Comparison of ENCODE assay signal across 17 cellular contexts in the genomic region with DNA sequence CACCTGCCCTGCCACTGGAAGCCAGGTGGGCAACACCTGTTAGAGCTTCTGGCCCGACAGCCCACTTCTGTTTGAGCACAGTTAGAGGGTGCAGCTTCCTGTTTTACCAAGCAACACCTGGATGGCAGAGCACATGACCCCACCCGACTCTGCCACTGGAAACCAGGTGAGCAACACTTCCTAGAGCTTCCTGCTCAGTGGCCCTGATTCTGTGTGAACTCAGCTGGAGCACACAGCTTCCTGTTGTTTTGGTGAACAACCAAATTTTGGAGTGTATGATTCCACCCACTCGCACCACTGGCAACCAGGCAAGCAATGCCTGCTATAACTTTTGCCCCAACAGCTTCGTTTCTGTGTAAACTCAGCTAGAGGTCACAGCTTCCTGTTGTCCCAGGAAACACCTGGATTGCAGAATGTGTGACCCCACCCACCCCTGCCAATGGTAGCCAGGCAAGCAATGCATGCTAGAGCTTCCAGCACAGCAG.
DNase-seq lines count a peak whose midpoint lies in the region; ATAC-seq, FAIRE-seq and TF ChIP-seq lines count a peak whose summit lies in the region.
"Had no signal": no experiment of that assay in that cellular context is flagged by ENCODE, and none has a peak within 500 bp of the region (broad histone marks: within the 10 kb centered on the region; RNA-seq: fewer than 3 reads in every experiment).

No MANE protein-coding gene starts in this region.

- peaks cover 0 to 5% of the 10 kb centered on the region in 2 experiments for H3K9me3 ChIP-seq in CD4-positive, CD25-positive, alpha-beta regulatory T cell (ENCODE audit: control insufficient read depth in 2 of 2, low read length in 2 of 2)
- H3K9me3 ChIP-seq in esophagus squamous epithelium: peaks cover 0 to 4% (median 0%) of the 10 kb centered on the region in 3 donors
- peaks cover 1% of the 10 kb centered on the region for H3K9me3 ChIP-seq in aorta (ENCODE audit: control insufficient read depth, low read length)
- no peaks in the 10 kb centered on the region for H3K9me3 ChIP-seq in upper lobe of right lung
- H3K9me3 ChIP-seq: suprapubic skin had no signal

- H3K9me3 Mint-ChIP-seq in CD4-positive, CD25-positive, alpha-beta regulatory T cell: peaks cover 0 to 6% (median 3%) of the 10 kb centered on the region in 7 donors
- no peaks in the 10 kb centered on the region for H3K9me3 Mint-ChIP-seq in endothelial cell (ENCODE audit: unreplicated experiment)
- H3K9me3 Mint-ChIP-seq: activated T-helper 1 cell treated with anti-CD3 and anti-CD28 coated beads, Interleukin-12 subunit alpha, Interleukin-12 subunit beta, Interleukin-2, Interleukin-4 antibody, amounts not matched to agents 30 ng/mL and 10 ng/mL and 1 ng/mL, durations not matched to agents 14 hours and 24 hours and 36 hours had no signal

- FAIRE-seq in HTR-8/SVneo (lab: Jason Lieb, UNC): no peak

- no peak for TF ChIP-seq POLR2A in esophagus squamous epithelium (IDR thresholded peaks at IDR 0.05)

- H3K4me1 ChIP-seq in CD4-positive, CD25-positive, alpha-beta regulatory T cell (ENCODE audit: control insufficient read depth, insufficient read depth, low read length, poor library complexity, severe bottlenecking): peaks cover 8% of the 10 kb centered on the region
- H3K4me1 ChIP-seq in esophagus squamous epithelium: no peaks in the 10 kb centered on the region
- H3K4me1 ChIP-seq in aorta (ENCODE audit: control insufficient read depth in 1 of 2, insufficient read depth in 2 of 2, low read length in 2 of 2): no peaks in the 10 kb centered on the region
- no peaks in the 10 kb centered on the region for H3K4me1 ChIP-seq in upper lobe of right lung
- H3K4me1 ChIP-seq: ascending aorta, left ventricle myocardium inferior, suprapubic skin had no signal

- TF ChIP-seq CTCF in endothelial cell (IDR thresholded peaks at IDR 0.05; ENCODE audit: unreplicated experiment) (no peak), esophagus squamous epithelium (IDR thresholded peaks at IDR 0.05) (no peak), upper lobe of right lung (IDR thresholded peaks at IDR 0.05) (no peak)

- intact Hi-C loops in esophagus squamous epithelium (cut with DNase I) (no loop called here), aorta (cut with DNase I) (no loop called here), upper lobe of right lung (cut with DNase I) (no loop called here)

- no peak overlapping the region for H3K27ac ChIP-seq in CD4-positive, CD25-positive, alpha-beta regulatory T cell (ENCODE audit: insufficient read depth, low read length, poor library complexity, severe bottlenecking)
- H3K27ac ChIP-seq in esophagus squamous epithelium (peak overlapping the region in 1 of 4 donors; percentile 17), aorta (ENCODE audit: low read depth in 1 of 2, low read length in 2 of 2) (no peak overlapping the region), upper lobe of right lung (no peak overlapping the region)
- H3K27ac ChIP-seq: ascending aorta, left ventricle myocardium inferior, suprapubic skin had no signal

- DNase-seq in CD4-positive, CD25-positive, alpha-beta regulatory T cell: peak in 2 of 3 donors; percentile 4 to 37
- DNase-seq in endothelial cell (ENCODE audit: low spot score): peak; percentile 6
- no peak for DNase-seq in esophagus squamous epithelium (lab: John Stamatoyannopoulos, UW)
- no peak for DNase-seq in aorta
- no peak for DNase-seq in upper lobe of right lung
- no peak for DNase-seq in HTR-8/SVneo (ENCODE audit: insufficient read length, low spot score)
- DNase-seq: DMS 273 treated with DMSO at 0.1 percent for 48 hours, Kasumi-1, left ventricle myocardium inferior, NCI-H1694, NCI-H510A treated with DMSO at 0.1 percent for 48 hours had no signal

- no peak overlapping the region for H3K4me3 ChIP-seq in CD4-positive, CD25-positive, alpha-beta regulatory T cell (ENCODE audit: low read depth, low read length)
- no peak overlapping the region for H3K4me3 ChIP-seq in esophagus squamous epithelium
- no peak overlapping the region for H3K4me3 ChIP-seq in aorta (ENCODE audit: low read length in 2 of 2)
- no peak overlapping the region for H3K4me3 ChIP-seq in upper lobe of right lung
- H3K4me3 ChIP-seq: ascending aorta, left ventricle myocardium inferior, suprapubic skin had no signal

- H3K27me3 Mint-ChIP-seq in CD4-positive, CD25-positive, alpha-beta regulatory T cell: no peaks in the 10 kb centered on the region
- no peaks in the 10 kb centered on the region for H3K27me3 Mint-ChIP-seq in endothelial cell (ENCODE audit: unreplicated experiment)

- no peaks in the 10 kb centered on the region for H3K27me3 ChIP-seq in CD4-positive, CD25-positive, alpha-beta regulatory T cell (ENCODE audit: control insufficient read depth, insufficient read depth, low read length)
- H3K27me3 ChIP-seq in esophagus squamous epithelium: peaks cover 0 to 3% (median 0%) of the 10 kb centered on the region in 4 donors
- H3K27me3 ChIP-seq in aorta (ENCODE audit: control insufficient read depth in 1 of 2, insufficient read depth in 2 of 2, low read length in 1 of 2): no peaks in the 10 kb centered on the region
- no peaks in the 10 kb centered on the region for H3K27me3 ChIP-seq in upper lobe of right lung
- H3K27me3 ChIP-seq: ascending aorta, suprapubic skin had no signal

- 0 to 30% methylated on average over 1 to 3 of the region's 4 CpGs for WGBS in esophagus squamous epithelium, 2 donors
- WGBS in aorta, 2 donors: 75 to 84% methylated on average over 4 of the region's 4 CpGs

- ATAC-seq in CD4-positive, CD25-positive, alpha-beta regulatory T cell (ENCODE audit: low read depth in 2 of 2): peak; percentile 37 to 44
- ATAC-seq in GM19395 (IDR thresholded peaks at IDR 0.05; ENCODE audit: unreplicated experiment) (peak; percentile 51), HG03175 (IDR thresholded peaks at IDR 0.05; ENCODE audit: unreplicated experiment) (peak; percentile 53), aorta (ENCODE audit: low FRiP score) (no peak), upper lobe of right lung (no peak)

- peak overlapping the region; percentile 46 to 77 (median 63) for H3K27ac Mint-ChIP-seq in CD4-positive, CD25-positive, alpha-beta regulatory T cell
- H3K27ac Mint-ChIP-seq in endothelial cell (ENCODE audit: unreplicated experiment): no peak overlapping the region
- H3K27ac Mint-ChIP-seq: activated T-helper 1 cell treated with anti-CD3 and anti-CD28 coated beads, Interleukin-12 subunit alpha, Interleukin-12 subunit beta, Interleukin-2, Interleukin-4 antibody, amounts not matched to agents 30 ng/mL and 10 ng/mL and 1 ng/mL, durations not matched to agents 14 hours and 24 hours and 36 hours; nephron had no signal

- H3K36me3 Mint-ChIP-seq in CD4-positive, CD25-positive, alpha-beta regulatory T cell: no peaks in the 10 kb centered on the region
- H3K36me3 Mint-ChIP-seq in endothelial cell (ENCODE audit: low read depth, unreplicated experiment): no peaks in the 10 kb centered on the region

- H3K4me1 Mint-ChIP-seq in CD4-positive, CD25-positive, alpha-beta regulatory T cell: peaks cover 0 to 19% (median 0%) of the 10 kb centered on the region in 4 donors
- no peaks in the 10 kb centered on the region for H3K4me1 Mint-ChIP-seq in endothelial cell (ENCODE audit: unreplicated experiment)
- H3K4me1 Mint-ChIP-seq: nephron had no signal

- H3K36me3 ChIP-seq in CD4-positive, CD25-positive, alpha-beta regulatory T cell (ENCODE audit: control insufficient read depth, insufficient read depth, low read length): no peaks in the 10 kb centered on the region
- H3K36me3 ChIP-seq in esophagus squamous epithelium (no peaks in the 10 kb centered on the region), aorta (ENCODE audit: control insufficient read depth in 1 of 2, insufficient read depth in 2 of 2, low read length in 1 of 2) (peaks cover 0 to 1% of the 10 kb centered on the region in 2 donors), upper lobe of right lung (no peaks in the 10 kb centered on the region)
- H3K36me3 ChIP-seq: ascending aorta, left ventricle myocardium inferior, suprapubic skin had no signal

- peak overlapping the region in 1 of 4 donors; percentile 9 for H3K4me3 Mint-ChIP-seq in CD4-positive, CD25-positive, alpha-beta regulatory T cell
- H3K4me3 Mint-ChIP-seq in endothelial cell (ENCODE audit: unreplicated experiment): no peak overlapping the region
- H3K4me3 Mint-ChIP-seq: activated T-helper 1 cell treated with anti-CD3 and anti-CD28 coated beads, Interleukin-12 subunit alpha, Interleukin-12 subunit beta, Interleukin-2, Interleukin-4 antibody, amounts not matched to agents 30 ng/mL and 10 ng/mL and 1 ng/mL, durations not matched to agents 14 hours and 24 hours and 36 hours; nephron had no signal

Comparison
In these comparisons a context has a peak if more than half of its experiments do, and no peak if none do; other contexts are left out.
1. ATAC-seq: peak in CD4-positive, CD25-positive, alpha-beta regulatory T cell (2 of 2), GM19395 (single experiment) and HG03175 (single experiment); none in aorta (single experiment) and upper lobe of right lung (single experiment).
2. DNase-seq: peak in CD4-positive, CD25-positive, alpha-beta regulatory T cell (2 of 3) and endothelial cell (single experiment); none in esophagus squamous epithelium (single experiment), aorta (0 of 2), upper lobe of right lung (single experiment) and HTR-8/SVneo (single experiment).